ENCODE assay signal across 8 cellular contexts in genomic region chr12:16348435-16349131, GRCh38. TPM values are rescaled to one million over a fixed set of nuclear protein-coding genes. Genes with fewer than 3 reads are reported as not detected.
DNase-seq lines count a peak whose midpoint lies in the region; ATAC-seq and TF ChIP-seq lines count a peak whose summit lies in the region.

No MANE protein-coding gene starts in this region.

- H3K4me3 Mint-ChIP-seq in natural killer cell treated with Interleukin-12 subunit alpha and Interleukin-12 subunit beta and Interleukin-15 and Interleukin-18, amount 100 ng/mL, for 72 hours, result peak overlapping the region; percentile 22
- no peak overlapping the region for H3K4me3 Mint-ChIP-seq in natural killer cell

- DNase-seq in natural killer cell treated with Interleukin-12 subunit alpha and Interleukin-12 subunit beta and Interleukin-15 and Interleukin-18, amount 100 ng/mL, for 72 hours (ENCODE audit: low spot score), result no peak
- DNase-seq in natural killer cell (no peak), ascending aorta (ENCODE audit: low spot score in 2 of 2) (no peak), left colon (no peak), vagina (ENCODE audit: extremely low spot score in 2 of 2) (no peak), amniotic stem cell (lab: John Stamatoyannopoulos, UW) (no peak), activated gamma-delta T cell treated with Interleukin-2 at 50 U/mL for 16 hours (no peak)
- no peak for DNase-seq in stimulated activated CD4-positive, alpha-beta T cell treated with anti-CD3 and anti-CD28 coated beads, Interleukin-12 subunit alpha, Interleukin-12 subunit beta, amount 100 ng/mL, for 4 hours

- ATAC-seq in natural killer cell treated with Interleukin-12 subunit alpha and Interleukin-12 subunit beta and Interleukin-15 and Interleukin-18, amount 100 ng/mL, for 72 hours, result no peak
- ATAC-seq in natural killer cell, result no peak
- ATAC-seq in left colon, result peak; percentile 7

- H3K4me1 ChIP-seq in ascending aorta (no peaks in the 10 kb centered on the region), vagina (peaks cover 22% of the 10 kb centered on the region)

- intact Hi-C loops in natural killer cell (cut with micrococcal nuclease) (no loop called here), ascending aorta (cut with DNase I) (no loop called here), left colon (cut with DNase I, micrococcal nuclease) (no loop called here), vagina (cut with DNase I) (no loop called here)

- H3K27ac ChIP-seq in ascending aorta (peak overlapping the region; percentile 27 to 33), vagina (peak overlapping the region; percentile 77)

- H3K36me3 Mint-ChIP-seq in natural killer cell treated with Interleukin-12 subunit alpha and Interleukin-12 subunit beta and Interleukin-15 and Interleukin-18, amount 100 ng/mL, for 72 hours, result no peaks in the 10 kb centered on the region
- no peaks in the 10 kb centered on the region for H3K36me3 Mint-ChIP-seq in natural killer cell

- TF ChIP-seq POLR2A in vagina (IDR thresholded peaks at IDR 0.05), result no peak

- H3K36me3 ChIP-seq in ascending aorta (no peaks in the 10 kb centered on the region), vagina (no peaks in the 10 kb centered on the region)

- H3K4me3 ChIP-seq in ascending aorta (peak overlapping the region; percentile 45 to 56), vagina (peak overlapping the region; percentile 42 to 50)

- H3K9me3 ChIP-seq in ascending aorta (no peaks in the 10 kb centered on the region), vagina (no peaks in the 10 kb centered on the region)

- no peak overlapping the region for H3K27ac Mint-ChIP-seq in natural killer cell treated with Interleukin-12 subunit alpha and Interleukin-12 subunit beta and Interleukin-15 and Interleukin-18, amount 100 ng/mL, for 72 hours
- H3K27ac Mint-ChIP-seq in natural killer cell, result no peak overlapping the region

- H3K27me3 ChIP-seq in ascending aorta, result no peaks in the 10 kb centered on the region
- no peaks in the 10 kb centered on the region for H3K27me3 ChIP-seq in vagina

- no peaks in the 10 kb centered on the region for H3K27me3 Mint-ChIP-seq in natural killer cell treated with Interleukin-12 subunit alpha and Interleukin-12 subunit beta and Interleukin-15 and Interleukin-18, amount 100 ng/mL, for 72 hours
- peaks cover 0 to 2% of the 10 kb centered on the region in 2 donors for H3K27me3 Mint-ChIP-seq in natural killer cell (ENCODE audit: low read depth in 2 of 2)

- TF ChIP-seq CTCF in natural killer cell (IDR thresholded peaks at IDR 0.05) (no peak), ascending aorta (IDR thresholded peaks at IDR 0.05) (no peak), vagina (IDR thresholded peaks at IDR 0.05) (no peak)

- no peaks in the 10 kb centered on the region for H3K4me1 Mint-ChIP-seq in natural killer cell treated with Interleukin-12 subunit alpha and Interleukin-12 subunit beta and Interleukin-15 and Interleukin-18, amount 100 ng/mL, for 72 hours (ENCODE audit: low read depth in 2 of 2)
- H3K4me1 Mint-ChIP-seq in natural killer cell, result no peaks in the 10 kb centered on the region

- H3K9me3 Mint-ChIP-seq in natural killer cell treated with Interleukin-12 subunit alpha and Interleukin-12 subunit beta and Interleukin-15 and Interleukin-18, amount 100 ng/mL, for 72 hours, result peaks cover 3% of the 10 kb centered on the region
- peaks cover 2 to 8% of the 10 kb centered on the region in 2 donors for H3K9me3 Mint-ChIP-seq in natural killer cell

RNA-seq across cellular contexts. Expression of gene MGST1, which starts 1.1 kb away (rescaled TPM):
- total RNA-seq in natural killer cell treated with Interleukin-12 subunit alpha and Interleukin-12 subunit beta and Interleukin-15 and Interleukin-18, amount 100 ng/mL, for 72 hours, result 10 to 100 TPM; 11.3 to 13.8 TPM
- total RNA-seq in natural killer cell, result 1 to 10 TPM in 1 of 3 donors, under 1 TPM in 2; 0.40 to 4.3 (median 0.63) TPM
- 101 TPM for total RNA-seq in ascending aorta
- total RNA-seq in left colon, result 100 to 1,000 TPM; 333 to 354 TPM
- 292 TPM for total RNA-seq in vagina
